8 cellular contexts compared by ENCODE assay signal in genomic region chr11:2933376-2934056, GRCh38. TPM values are rescaled to one million over a fixed set of nuclear protein-coding genes. Genes with fewer than 3 reads are reported as not detected.
DNase-seq lines count a peak whose midpoint lies in the region; ATAC-seq and TF ChIP-seq lines count a peak whose summit lies in the region.

No MANE protein-coding gene starts in this region.

- H2AFZ ChIP-seq in mammary epithelial cell (ENCODE audit: low read depth, low read length): peak overlapping the region; percentile 53

- in situ Hi-C loops in mammary epithelial cell (cut with MboI; ENCODE audit: low sequenced_read_pairs in 2 of 2): no loop called here

- H3K36me3 ChIP-seq in RWPE2 (ENCODE audit: low read depth): peaks cover 1% of the 10 kb centered on the region
- no peaks in the 10 kb centered on the region for H3K36me3 ChIP-seq in mammary epithelial cell (ENCODE audit: insufficient read depth, low read length)
- H3K36me3 ChIP-seq in right lobe of liver: no peaks in the 10 kb centered on the region

- H3K4me3 ChIP-seq in RWPE2 (ENCODE audit: severe bottlenecking): no peak overlapping the region
- no peak overlapping the region for H3K4me3 ChIP-seq in mammary epithelial cell (replicated peaks in 1 of 3; ENCODE audit: insufficient read depth in 1 of 3, low read depth in 2 of 3, low read length in 3 of 3)
- H3K4me3 ChIP-seq in right lobe of liver: no peak overlapping the region

- peaks cover 17% of the 10 kb centered on the region for H3K4me1 ChIP-seq in RWPE2 (ENCODE audit: insufficient read depth, poor library complexity, severe bottlenecking)
- peaks cover 43% of the 10 kb centered on the region for H3K4me1 ChIP-seq in mammary epithelial cell (ENCODE audit: insufficient read depth, low read length)
- peaks cover 0 to 20% (median 7%) of the 10 kb centered on the region in 4 donors for H3K4me1 ChIP-seq in right lobe of liver

- CTCF ChIA-PET in mammary epithelial cell (lab: Charles Lee; ENCODE audit: low non-redundant PET): no interaction called here

- ATAC-seq in GM18909 (IDR thresholded peaks at IDR 0.05; ENCODE audit: poor library complexity, unreplicated experiment) (peak; percentile 47), RWPE2 (ENCODE audit: low read depth) (peak; percentile 66), right lobe of liver (peak; percentile 2 to 23 (median 10)), GM19455 (IDR thresholded peaks at IDR 0.05; ENCODE audit: unreplicated experiment) (no peak), HG03439 (IDR thresholded peaks at IDR 0.05; ENCODE audit: unreplicated experiment) (no peak)

- dilution Hi-C loops in mammary epithelial cell (cut with HindIII; ENCODE audit: low sequenced_read_pairs): no loop called here

- DNase-seq in RWPE2 (ENCODE audit: low spot score) (peak; percentile 96), mammary epithelial cell (peak; percentile 98), right lobe of liver (peak; percentile 62 to 77 (median 72)), activated gamma-delta T cell (lab: John Stamatoyannopoulos, UW) (no peak)

- BruUV-seq in mammary epithelial cell (replicated peaks; lab: Mats Ljungman, UMichigan): no TSS peak

- 21% methylated on average over 9 of the region's 12 CpGs for WGBS in mammary epithelial cell (ENCODE audit: low coverage, missing lambda C conversion rate)
- WGBS in right lobe of liver (ENCODE audit: insufficient coverage, low coverage, low lambda C conversion rate, missing lambda C conversion rate): 20% methylated on average over 1 of the region's 12 CpGs

- peak overlapping the region; percentile 73 for H3K4me2 ChIP-seq in mammary epithelial cell (ENCODE audit: insufficient read depth, low read depth, low read length)

- H3K9me3 ChIP-seq in RWPE2 (ENCODE audit: severe bottlenecking) (no peaks in the 10 kb centered on the region), mammary epithelial cell (replicated peaks; ENCODE audit: insufficient read depth, low read length) (peaks cover 9% of the 10 kb centered on the region), right lobe of liver (no peaks in the 10 kb centered on the region)

- H3K27ac ChIP-seq in 22Rv1 (peak overlapping the region; percentile 79), RWPE2 (ENCODE audit: poor library complexity, severe bottlenecking) (peak overlapping the region; percentile 93), mammary epithelial cell (ENCODE audit: insufficient read depth, low read depth, low read length) (peak overlapping the region; percentile 92), right lobe of liver (no peak overlapping the region)

- H4K20me1 ChIP-seq in mammary epithelial cell (ENCODE audit: insufficient read depth, low read length): no peaks in the 10 kb centered on the region

- TF ChIP-seq CTCF in 22Rv1 (IDR thresholded peaks at IDR 0.05) (no peak; the same call in 1 of the 2 replicates), RWPE2 (IDR thresholded peaks at IDR 0.05; ENCODE audit: poor library complexity, severe bottlenecking) (no peak), mammary epithelial cell (conservative IDR thresholded peaks at IDR 0.05 in 1 of 2, IDR thresholded peaks at IDR 0.05 in 1 of 2; ENCODE audit: extremely low read depth in 1 of 2, insufficient read depth in 1 of 2, low read depth in 1 of 2, low read length in 2 of 2) (peak in 1 of 2 donors; percentile 4), right lobe of liver (IDR thresholded peaks at IDR 0.05) (no peak)

- TF ChIP-seq POLR2A in right lobe of liver (IDR thresholded peaks at IDR 0.05): no peak

- intact Hi-C loops in mammary epithelial cell (cut with micrococcal nuclease): loop anchor here (1.0 kb wide), 1 partner anchor 88 kb away; no protein-coding TSS in a partner anchor
- intact Hi-C loops in right lobe of liver (cut with DNase I): no loop called here

- peaks cover 6% of the 10 kb centered on the region for H3K79me2 ChIP-seq in mammary epithelial cell (ENCODE audit: insufficient read depth, low read length)

- H3K9ac ChIP-seq in mammary epithelial cell (ENCODE audit: insufficient read depth, low read length): peak overlapping the region; percentile 62

- no peaks in the 10 kb centered on the region for H3K27me3 ChIP-seq in RWPE2 (ENCODE audit: insufficient read depth, poor library complexity, severe bottlenecking)
- H3K27me3 ChIP-seq in mammary epithelial cell (ENCODE audit: insufficient read depth, low read length): no peaks in the 10 kb centered on the region
- no peaks in the 10 kb centered on the region for H3K27me3 ChIP-seq in right lobe of liver

RNA-seq across cellular contexts. Expression of gene PHLDA2, which starts 4.3 kb away (rescaled TPM):
- total RNA-seq in mammary epithelial cell (100 to 1,000 TPM in 1 of 2 donors, 1 to 10 TPM in 1; 9.5 to 164 TPM), right lobe of liver (10 to 100 TPM in 2 of 6 experiments, 1 to 10 TPM in 1, under 1 TPM in 2, not detected in 1; 0.51 to 12.7 (median 5.9) TPM)
- polyA plus RNA-seq in mammary epithelial cell: 81.0 TPM
- polyA minus RNA-seq in mammary epithelial cell: 23.0 TPM

RNA-seq across cellular contexts. Expression of gene CDKN1C, which starts 47.9 kb away (rescaled TPM):
- under 1 TPM; 0.38 to 0.50 TPM for total RNA-seq in mammary epithelial cell
- 0.08 TPM for polyA plus RNA-seq in mammary epithelial cell
- polyA minus RNA-seq in mammary epithelial cell: not detected
- total RNA-seq in right lobe of liver: 1 to 10 TPM; 2.2 to 8.0 (median 3.6) TPM

RNA-seq across cellular contexts. Expression of gene NAP1L4, which starts 58.6 kb away (rescaled TPM):
- total RNA-seq in mammary epithelial cell: 100 to 1,000 TPM in 1 of 2 donors, 10 to 100 TPM in 1; 89.2 to 153 TPM
- polyA plus RNA-seq in mammary epithelial cell: 106 TPM
- polyA minus RNA-seq in mammary epithelial cell: 90.9 TPM
- total RNA-seq in right lobe of liver: 10 to 100 TPM; 37.6 to 76.0 (median 56.9) TPM

Comparison
In these comparisons a context has a peak if more than half of its experiments do, and no peak if none do; other contexts are left out.
1. H3K27ac ChIP-seq: peak in 22Rv1 (single experiment), RWPE2 (single experiment) and mammary epithelial cell (single experiment); none in right lobe of liver (0 of 3).
2. ATAC-seq: peak in GM18909 (single experiment), RWPE2 (single experiment) and right lobe of liver (4 of 4); none in GM19455 (single experiment) and HG03439 (single experiment).